In the genomic region with DNA sequence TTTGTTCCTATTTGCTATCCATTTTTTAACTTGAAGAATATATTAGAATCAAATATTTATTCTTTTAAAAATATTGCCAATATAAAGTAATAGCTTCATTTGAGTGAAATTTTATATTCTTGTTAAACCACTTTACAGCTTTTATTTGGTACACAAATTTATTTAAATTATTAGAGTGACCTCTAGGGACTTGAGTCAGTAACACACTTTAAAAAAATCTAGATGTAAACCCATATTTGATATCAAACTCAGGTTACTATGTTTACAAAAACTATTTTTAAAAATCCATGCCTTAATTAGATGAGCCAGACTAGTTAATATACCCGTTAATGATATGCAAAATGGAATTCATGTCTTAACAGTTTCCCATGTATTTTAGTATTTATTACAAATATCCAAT, we compare ENCODE assay signal across 12 cellular contexts.
A peak's percentile ranks its signal among the peaks of the same experiment; 100 is the strongest.
DNase-seq lines count a peak whose midpoint lies in the region; ATAC-seq, FAIRE-seq and TF ChIP-seq lines count a peak whose summit lies in the region.
"Had no signal": no experiment of that assay in that cellular context is flagged by ENCODE, and none has a peak within 500 bp of the region (broad histone marks: within the 10 kb centered on the region; RNA-seq: fewer than 3 reads in every experiment).

No MANE protein-coding gene starts in this region.

- no peak overlapping the region for H3K27ac ChIP-seq in CD4-positive, alpha-beta T cell (ENCODE audit: low read depth, low read length)
- H3K27ac ChIP-seq in MM.1S (ENCODE audit: low read length) (no peak overlapping the region), pancreas (no peak overlapping the region)

- WGBS in pancreas, 2 donors = 21 to 36% methylated on average over 1 of the region's 1 CpG

- peaks cover 46% of the 10 kb centered on the region for H3K4me1 Mint-ChIP-seq in CD4-positive, alpha-beta T cell (ENCODE audit: low read depth)

- H3K79me2 ChIP-seq in MM.1S (ENCODE audit: low read length) = no peaks in the 10 kb centered on the region

- no peaks in the 10 kb centered on the region for H3K9me3 Mint-ChIP-seq in CD4-positive, alpha-beta T cell

- H3K4me3 ChIP-seq in MM.1S (ENCODE audit: low read length) (no peak overlapping the region), choroid plexus epithelial cell (ENCODE audit: low read depth, low read length) (no peak overlapping the region), pancreas (no peak overlapping the region)

- no peaks in the 10 kb centered on the region for H4K20me1 ChIP-seq in MM.1S (ENCODE audit: insufficient read depth, low read length)

- no peaks in the 10 kb centered on the region for H3K9me2 ChIP-seq in MM.1S (replicated peaks; ENCODE audit: insufficient read depth, low read length)

- H3K36me3 Mint-ChIP-seq in CD4-positive, alpha-beta T cell (ENCODE audit: low read depth) = peaks cover 84% of the 10 kb centered on the region

- no peak for DNase-seq in CD4-positive, alpha-beta T cell
- no peak for DNase-seq in MM.1S
- peak; percentile 32 for DNase-seq in choroid plexus epithelial cell (ENCODE audit: low read depth)
- DNase-seq in pancreas = no peak
- no peak for DNase-seq in GM20000 (ENCODE audit: low spot score)
- no peak for DNase-seq in GM10266 (ENCODE audit: extremely low spot score)
- DNase-seq in H54 (ENCODE audit: insufficient read length, low spot score) = no peak
- DNase-seq: activated T-cell treated with anti-CD3 and anti-CD28 coated beads, Interleukin-2, amount 50 U/mL, for 48 hours; kidney glomerular epithelial cell; NCI-H146 had no signal

- H3K27me3 Mint-ChIP-seq in CD4-positive, alpha-beta T cell = no peaks in the 10 kb centered on the region

- POLR2A ChIA-PET in CD4-positive, alpha-beta T cell (lab: Charles Lee) = interaction anchor here (0.6 to 2.5 kb wide), 7 partner anchors 9 to 475 kb away, joined by 3 to 24 read pairs (median 4); no protein-coding TSS in a partner anchor

- no peak overlapping the region for H3K4me2 ChIP-seq in MM.1S (ENCODE audit: low read depth, low read length)

- no peak for TF ChIP-seq POLR2A in H54 (IDR thresholded peaks at IDR 0.05; ENCODE audit: low read depth, low read length)

- peak; percentile 23 for TF ChIP-seq CTCF in CD4-positive, alpha-beta T cell (IDR thresholded peaks at IDR 0.05)
- TF ChIP-seq CTCF in MM.1S (IDR thresholded peaks at IDR 0.05; ENCODE audit: low read length) (peak; percentile 27; the same call in 1 of the 2 replicates), choroid plexus epithelial cell (conservative IDR thresholded peaks at IDR 0.05; ENCODE audit: low read depth, low read length) (peak; percentile 31), pancreas (IDR thresholded peaks at IDR 0.05) (peak in 1 of 4 donors; percentile 11), GM20000 (IDR thresholded peaks at IDR 0.05; ENCODE audit: extremely low read depth, missing control alignments) (no peak), GM10266 (IDR thresholded peaks at IDR 0.05; ENCODE audit: control insufficient read depth, insufficient read depth, low read depth, missing control alignments) (no peak)

- no peak for ATAC-seq in CD4-positive, alpha-beta T cell (ENCODE audit: poor library complexity)
- peak in 3 of 4 donors; percentile 44 to 60 (median 59) for ATAC-seq in pancreas
- ATAC-seq in GM19023 (IDR thresholded peaks at IDR 0.05; ENCODE audit: unreplicated experiment) = no peak

- H3K27me3 ChIP-seq in CD4-positive, alpha-beta T cell (ENCODE audit: control insufficient read depth, insufficient read depth, low read length) = no peaks in the 10 kb centered on the region
- H3K27me3 ChIP-seq in MM.1S (replicated peaks; ENCODE audit: insufficient read depth, low read length) = no peaks in the 10 kb centered on the region
- no peaks in the 10 kb centered on the region for H3K27me3 ChIP-seq in pancreas

- FAIRE-seq in pancreas (lab: Jason Lieb, UNC) = peak; percentile 70
- no peak for FAIRE-seq in H54 (lab: Jason Lieb, UNC)
- FAIRE-seq: urothelium cell line had no signal

- no peak overlapping the region for H2AFZ ChIP-seq in MM.1S (ENCODE audit: low read length)

- intact Hi-C loops in CD4-positive, alpha-beta T cell (cut with DNase I, micrococcal nuclease) = loop anchor here in 1 of 2 experiments (2.0 kb wide), 1 partner anchor 489 kb away; no protein-coding TSS in a partner anchor
- intact Hi-C loops in pancreas (cut with DNase I) = loop anchor here in 1 of 3 donors (10.0 kb wide), 1 partner anchor 487 kb away; no protein-coding TSS in a partner anchor

- H3F3A ChIP-seq in MM.1S (ENCODE audit: insufficient read depth, low read length) = peaks cover 23% of the 10 kb centered on the region; the same call in 1 of the 2 replicates

- CTCF ChIA-PET in CD4-positive, alpha-beta T cell (lab: Charles Lee) = interaction anchor here (0.7 to 2.5 kb wide), 13 partner anchors 8 to 490 kb away, joined by 3 to 19 read pairs (median 4); a partner anchor contains a TSS

- H3K36me3 ChIP-seq in MM.1S (replicated peaks; ENCODE audit: insufficient read depth, low read length) (no peaks in the 10 kb centered on the region), pancreas (peaks cover 0 to 7% (median 0%) of the 10 kb centered on the region in 3 donors)

- H3K9me3 ChIP-seq in CD4-positive, alpha-beta T cell (ENCODE audit: control insufficient read depth, low read length) = no peaks in the 10 kb centered on the region
- H3K9me3 ChIP-seq in MM.1S (replicated peaks; ENCODE audit: insufficient read depth, low read length) (no peaks in the 10 kb centered on the region), pancreas (no peaks in the 10 kb centered on the region)

- H3K4me3 Mint-ChIP-seq in CD4-positive, alpha-beta T cell = no peak overlapping the region

- no peak overlapping the region for H3K27ac Mint-ChIP-seq in CD4-positive, alpha-beta T cell

- no peak overlapping the region for H3K9ac ChIP-seq in MM.1S (ENCODE audit: low read length)

- peaks cover 44% of the 10 kb centered on the region for H3K4me1 ChIP-seq in MM.1S (ENCODE audit: low read length)
- H3K4me1 ChIP-seq in pancreas = peaks cover 0 to 10% (median 7%) of the 10 kb centered on the region in 3 donors

Comparison
In these comparisons a context has a peak if more than half of its experiments do, and no peak if none do; other contexts are left out.
1. ATAC-seq: peak in pancreas (3 of 4); none in CD4-positive, alpha-beta T cell (single experiment) and GM19023 (single experiment).
2. CTCF ChIP-seq: peak in CD4-positive, alpha-beta T cell (single experiment), MM.1S (single experiment) and choroid plexus epithelial cell (single experiment); none in GM20000 (single experiment) and GM10266 (single experiment).